ENCODE assay signal across 8 cellular contexts in the genomic region with DNA sequence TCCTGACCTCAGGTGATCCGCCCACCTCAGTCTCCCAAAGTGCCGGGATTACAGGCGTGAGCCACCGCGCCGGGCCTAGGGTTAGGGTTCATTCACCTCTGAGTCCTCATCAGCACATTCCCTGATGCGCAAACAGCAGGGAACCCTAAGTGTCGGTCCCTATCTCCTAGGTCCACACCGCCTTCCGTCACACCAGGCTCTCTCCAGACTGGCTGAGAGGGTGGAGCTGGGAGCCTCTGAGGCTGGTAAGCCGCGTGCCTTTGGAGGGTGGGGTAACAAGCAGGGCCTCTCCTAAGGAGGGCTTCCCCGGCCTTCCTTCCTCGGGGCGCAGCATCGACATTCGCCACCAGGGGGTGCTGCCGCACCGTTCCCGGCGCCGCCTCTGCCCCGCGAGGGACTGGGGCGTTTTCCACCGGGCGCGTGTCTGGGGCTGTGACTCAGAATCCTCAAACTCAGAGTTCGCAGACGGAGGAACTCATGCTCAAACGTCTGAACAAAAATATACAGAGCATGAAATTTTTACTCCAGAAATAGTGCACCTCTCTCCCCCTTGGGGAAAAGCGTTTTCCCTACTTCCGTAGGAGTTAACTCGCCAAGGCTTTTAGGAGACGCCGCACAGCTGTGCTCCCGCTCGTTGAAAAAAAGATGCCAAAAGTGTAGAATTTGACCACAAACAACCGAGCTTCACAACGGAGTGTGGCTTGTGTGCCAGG.
DNase-seq lines count a peak whose midpoint lies in the region; ATAC-seq and TF ChIP-seq lines count a peak whose summit lies in the region.

No MANE protein-coding gene starts in this region.

- H3K4me3 ChIP-seq in Loucy (ENCODE audit: low read length, poor library complexity, severe bottlenecking) (peak overlapping the region; percentile 44), adipocyte (ENCODE audit: low read length) (peak overlapping the region; percentile 68), heart right ventricle (peak overlapping the region in 7 of 10 donors; percentile 12 to 47 (median 24)), upper lobe of left lung (peak overlapping the region in 2 of 4 donors; percentile 16 to 30)

- H4K20me1 ChIP-seq in Loucy (ENCODE audit: insufficient read depth, low read length, poor library complexity, severe bottlenecking): no peaks in the 10 kb centered on the region

- H3K9ac ChIP-seq in Loucy (ENCODE audit: low read depth, low read length, poor library complexity, severe bottlenecking): no peak overlapping the region
- peak overlapping the region; percentile 79 for H3K9ac ChIP-seq in adipocyte (ENCODE audit: low read length)

- intact Hi-C loops in heart right ventricle (cut with DNase I) (loop anchor here in 9 of 10 donors (1.0 to 10.0 kb wide), 13 partner anchors 50 to 282 kb away; partner anchors contain the start of genes ASAP2 (in 4 of the 9), CPSF3 (in 4 of the 9) and ITGB1BP1 (in 4 of the 9)), posterior cingulate gyrus (cut with DNase I) (loop anchor here (2.0 to 10.0 kb wide), 5 partner anchors 62 to 332 kb away; partner anchors contain the start of genes ASAP2, CPSF3, IAH1 and ITGB1BP1)

- H3K9me2 ChIP-seq in Loucy (replicated peaks; ENCODE audit: low read depth, low read length): no peaks in the 10 kb centered on the region

- H3K4me1 ChIP-seq in Loucy (ENCODE audit: insufficient read depth, low read length, poor library complexity, severe bottlenecking) (peaks cover 5% of the 10 kb centered on the region), adipocyte (ENCODE audit: control insufficient read depth, insufficient read depth, low read length) (peaks cover 34% of the 10 kb centered on the region), heart right ventricle (peaks cover 5 to 15% (median 10%) of the 10 kb centered on the region in 9 donors), upper lobe of left lung (peaks cover 11 to 21% (median 15%) of the 10 kb centered on the region in 4 donors)

- H3K36me3 ChIP-seq in Loucy (ENCODE audit: insufficient read depth, low read length): no peaks in the 10 kb centered on the region
- no peaks in the 10 kb centered on the region for H3K36me3 ChIP-seq in adipocyte (ENCODE audit: control insufficient read depth, insufficient read depth, low read length, severe bottlenecking)
- H3K36me3 ChIP-seq in heart right ventricle: no peaks in the 10 kb centered on the region
- H3K36me3 ChIP-seq in upper lobe of left lung: no peaks in the 10 kb centered on the region

- H3K27me3 ChIP-seq in Loucy (ENCODE audit: insufficient read depth, low read length, poor library complexity, severe bottlenecking) (no peaks in the 10 kb centered on the region), adipocyte (replicated peaks; ENCODE audit: control insufficient read depth, insufficient read depth, low read length) (peaks cover 7% of the 10 kb centered on the region), heart right ventricle (peaks cover 0 to 5% (median 0%) of the 10 kb centered on the region in 7 donors), upper lobe of left lung (no peaks in the 10 kb centered on the region)

- peak overlapping the region; percentile 77 for H2AFZ ChIP-seq in Loucy (ENCODE audit: low read length)

- H3K9me3 ChIP-seq in Loucy (ENCODE audit: insufficient read depth, low read depth, low read length): no peaks in the 10 kb centered on the region
- H3K9me3 ChIP-seq in adipocyte (ENCODE audit: control insufficient read depth, low read length): no peaks in the 10 kb centered on the region
- H3K9me3 ChIP-seq in heart right ventricle: no peaks in the 10 kb centered on the region
- H3K9me3 ChIP-seq in upper lobe of left lung: no peaks in the 10 kb centered on the region

- no peaks in the 10 kb centered on the region for H3F3A ChIP-seq in Loucy (ENCODE audit: low read depth)

- peak; percentile 89 for ATAC-seq in GM21723 (IDR thresholded peaks at IDR 0.05; ENCODE audit: unreplicated experiment)
- peak; percentile 84 to 95 (median 91) for ATAC-seq in heart right ventricle
- ATAC-seq in upper lobe of left lung (ENCODE audit: low FRiP score in 2 of 2): peak; percentile 95 to 96

- peak overlapping the region in 9 of 10 donors; percentile 6 to 67 (median 42) for H3K27ac ChIP-seq in heart right ventricle
- peak overlapping the region in 3 of 4 donors; percentile 0 to 53 (median 23) for H3K27ac ChIP-seq in upper lobe of left lung

- WGBS in heart right ventricle, 2 donors: 8% methylated on average over 39 to 40 of the region's 40 CpGs
- WGBS in upper lobe of left lung, 2 donors: 13 to 18% methylated on average over 22 to 40 of the region's 40 CpGs

- TF ChIP-seq CTCF in Loucy (conservative IDR thresholded peaks at IDR 0.05; ENCODE audit: low read length) (peak; percentile 94), heart right ventricle (IDR thresholded peaks at IDR 0.05) (peak in 7 of 9 donors; percentile 98 to 100 (median 99)), upper lobe of left lung (IDR thresholded peaks at IDR 0.05) (peak; percentile 97 to 99 (median 98))

- DNase-seq in EH (ENCODE audit: low read depth) (peak; percentile 93), SW480 (ENCODE audit: low spot score) (peak; percentile 89), adipocyte (ENCODE audit: low read depth) (peak; percentile 95), heart right ventricle (peak; percentile 87 to 90), posterior cingulate gyrus (peak; percentile 73 to 97 (median 88)), upper lobe of left lung (peak; percentile 88 to 98)

- H3K4me2 ChIP-seq in Loucy (ENCODE audit: low read depth, low read length, poor library complexity, severe bottlenecking): peak overlapping the region; percentile 70

- H3K79me2 ChIP-seq in Loucy (ENCODE audit: insufficient read depth, low read length): no peaks in the 10 kb centered on the region

- TF ChIP-seq EP300 in upper lobe of left lung (IDR thresholded peaks at IDR 0.05): peak in 1 of 4 donors; percentile 4

- peak in 1 of 4 donors; percentile 9 for TF ChIP-seq POLR2A in upper lobe of left lung (IDR thresholded peaks at IDR 0.05)
